Comparison of ENCODE assay signal across 8 cellular contexts in genomic region chr11:114896594-114896993, GRCh38.
"Had no signal": no experiment of that assay in that cellular context is flagged by ENCODE, and none has a peak within 500 bp of the region (broad histone marks: within the 10 kb centered on the region; RNA-seq: fewer than 3 reads in every experiment).

No MANE protein-coding gene starts in this region.

- DNase-seq: H7, HFFc6, IMR-90, KBM-7 had no signal

- H3K4me2 ChIP-seq: GM23338, KMS-11 had no signal

- H3K4me3 ChIP-seq: GM23338, HAP-1 had no signal

- H2AFZ ChIP-seq: GM23338 had no signal

- H3K9ac ChIP-seq: KMS-11 had no signal

- H3K4me1 ChIP-seq: HAP-1 had no signal

- H3K9me3 ChIP-seq: HAP-1 had no signal

- ATAC-seq: GM23338, HCT116 had no signal

- H3K27ac ChIP-seq: KMS-11 had no signal

- H3K36me3 ChIP-seq: HAP-1 had no signal
